In the genomic region with DNA sequence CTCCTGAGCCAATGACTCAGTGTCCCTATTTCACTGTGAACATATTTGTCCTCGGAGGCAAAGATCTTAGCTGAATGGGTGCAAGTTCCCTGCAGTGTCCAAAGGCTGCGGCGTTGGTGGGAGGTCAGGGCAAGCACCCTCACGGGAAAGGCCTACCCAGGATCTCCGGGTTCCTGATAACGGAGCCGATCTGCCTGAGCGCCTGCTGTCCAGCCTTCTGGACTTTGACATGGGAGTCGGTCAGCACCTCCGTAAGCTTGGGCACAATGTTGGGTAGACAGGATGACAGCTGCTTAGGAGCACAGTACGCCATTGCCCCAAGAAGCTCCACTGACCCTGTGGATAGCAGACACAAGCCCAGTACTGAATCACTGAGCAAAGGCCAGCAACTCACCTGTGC, we compare ENCODE assay signal across 1 cellular context.
A peak's percentile ranks its signal among the peaks of the same experiment; 100 is the strongest.
TF ChIP-seq lines count a peak whose summit lies in the region.

No MANE protein-coding gene starts in this region.

TF ChIP-seq in HepG2, 621 proteins besides CTCF, POLR2A, EP300 and RAD21:
- TF ChIP-seq ZNF543 (CRISPR knock-in tag; IDR thresholded peaks at IDR 0.05), result no peak
- peak; percentile 46 for TF ChIP-seq AGO2 (optimal IDR thresholded peaks at IDR 0.05; ENCODE audit: low read depth, low read length)
TF ChIP-seq in HepG2: peak in this region for 1.
